12 cellular contexts compared by ENCODE assay signal in genomic region chr1:92301021-92301420, GRCh38.
"Had no signal": no experiment of that assay in that cellular context is flagged by ENCODE, and none has a peak within 500 bp of the region (broad histone marks: within the 10 kb centered on the region; RNA-seq: fewer than 3 reads in every experiment).

No MANE protein-coding gene starts in this region.

- H3K27ac Mint-ChIP-seq: stimulated activated naive CD8-positive, alpha-beta T cell treated with anti-CD3 and anti-CD28 coated beads, Interleukin-15, amount 100 ng/mL, for 72 hours; T-helper 2 cell treated with Interferon-gamma antibody and Interleukin-4, amounts not matched to agents 5 μg/mL and 100 μg/mL, for 36 hours had no signal

- DNase-seq: activated naive CD4-positive, alpha-beta T cell treated with anti-CD3 and anti-CD28 coated beads, Interleukin-2, amount 50 U/mL, for 16 hours; immature natural killer cell; mucosa of descending colon; naive thymus-derived CD8-positive, alpha-beta T cell; stimulated activated CD4-positive, alpha-beta T cell treated with anti-CD3 and anti-CD28 coated beads, Interleukin-4, amount 100 ng/mL, for 24 hours; stimulated activated naive CD8-positive, alpha-beta T cell treated with anti-CD3 and anti-CD28 coated beads, Interleukin-15, amount 100 ng/mL, for 72 hours; SW 1271; testis had no signal

- ATAC-seq: esophagus mucosa; mucosa of descending colon; naive thymus-derived CD8-positive, alpha-beta T cell; stimulated activated naive CD8-positive, alpha-beta T cell treated with anti-CD3 and anti-CD28 coated beads, Interleukin-15, amount 100 ng/mL, for 72 hours had no signal

- H3K9me3 ChIP-seq: mucosa of descending colon, testis had no signal

- H3K27me3 ChIP-seq: cardiac muscle cell, testis had no signal

- H3K9me3 Mint-ChIP-seq: immature natural killer cell; naive thymus-derived CD8-positive, alpha-beta T cell; stimulated activated naive CD8-positive, alpha-beta T cell treated with anti-CD3 and anti-CD28 coated beads, Interleukin-15, amount 100 ng/mL, for 72 hours; T-helper 2 cell treated with Interferon-gamma antibody and Interleukin-4, amounts not matched to agents 5 μg/mL and 100 μg/mL, for 36 hours had no signal

- H3K4me3 ChIP-seq: cardiac muscle cell, lung, mucosa of descending colon, testis had no signal

- H3K27me3 Mint-ChIP-seq: naive thymus-derived CD8-positive, alpha-beta T cell; stimulated activated naive CD8-positive, alpha-beta T cell treated with anti-CD3 and anti-CD28 coated beads, Interleukin-15, amount 100 ng/mL, for 72 hours had no signal

- H3K27ac ChIP-seq: cardiac muscle cell, testis had no signal
